24 cellular contexts compared by ENCODE assay signal in the genomic region with DNA sequence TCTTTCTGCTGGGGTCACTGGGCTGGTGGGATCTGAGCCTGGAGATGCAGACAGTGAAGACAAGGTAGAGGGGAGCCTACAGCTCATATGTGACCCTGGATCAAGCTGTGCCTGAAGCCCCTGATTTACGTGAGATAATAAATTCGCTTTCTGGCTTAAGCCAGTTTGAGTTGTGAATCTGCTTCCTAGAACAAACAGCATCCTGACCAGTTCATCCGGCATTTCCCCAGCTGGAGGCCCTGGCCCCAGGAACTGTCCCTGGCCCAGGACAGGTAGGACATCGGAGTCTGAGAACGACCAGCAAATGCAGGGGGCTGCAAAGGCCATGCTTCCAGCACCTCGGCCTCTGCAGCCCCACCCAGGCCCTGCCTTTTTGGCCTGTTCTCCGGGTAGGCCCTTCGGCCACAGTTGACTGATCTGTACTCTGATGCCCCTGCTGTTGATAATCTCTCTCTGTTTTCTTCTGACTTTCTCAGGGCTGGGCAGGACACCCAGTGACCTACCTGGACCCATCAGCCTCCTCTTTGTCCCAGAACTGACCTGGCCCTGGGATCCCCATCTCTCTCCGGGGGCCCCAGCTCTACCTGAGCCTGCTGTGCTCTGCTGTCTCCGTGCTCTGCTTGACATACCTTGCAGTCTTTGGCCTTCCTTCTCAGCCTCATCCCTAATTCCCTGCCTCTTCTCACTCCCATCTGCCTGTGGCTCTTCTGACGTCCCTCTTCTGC. TPM values are rescaled to one million over a fixed set of nuclear protein-coding genes. Genes with fewer than 3 reads are reported as not detected.
DNase-seq lines count a peak whose midpoint lies in the region; ATAC-seq and TF ChIP-seq lines count a peak whose summit lies in the region.
"Had no signal": no experiment of that assay in that cellular context is flagged by ENCODE, and none has a peak within 500 bp of the region (broad histone marks: within the 10 kb centered on the region; RNA-seq: fewer than 3 reads in every experiment).

No MANE protein-coding gene starts in this region.

- H3K27me3 Mint-ChIP-seq in activated T-cell treated with anti-CD3 and anti-CD28 coated beads, Interleukin-2, amount 50 U/mL, for 24 hours = no peaks in the 10 kb centered on the region
- H3K27me3 Mint-ChIP-seq in activated T-helper 17 cell treated with anti-CD3 and anti-CD28 coated beads, Interleukin-2, amount 50 U/mL, for 72 hours = no peaks in the 10 kb centered on the region
- H3K27me3 Mint-ChIP-seq: activated CD4-positive, alpha-beta T cell treated with anti-CD3 and anti-CD28 coated beads for 36 hours; memory B cell; natural killer cell treated with Interleukin-12 subunit alpha and Interleukin-12 subunit beta and Interleukin-15 and Interleukin-18, amount 100 ng/mL, for 72 hours; progenitor cell of endocrine pancreas had no signal

- DNase-seq in activated T-cell treated with anti-CD3 and anti-CD28 coated beads, Interleukin-2, amount 50 U/mL, for 24 hours = no peak
- no peak for DNase-seq in activated T-cell treated with anti-CD3 and anti-CD28 coated beads, Interleukin-2, amount 50 U/mL, for 1 hour
- DNase-seq in foreskin keratinocyte = no peak
- DNase-seq in stimulated activated effector memory CD8-positive, alpha-beta T cell treated with anti-CD3 and anti-CD28 coated beads, Interleukin-12 subunit alpha, Interleukin-12 subunit beta, amount 100 ng/mL, for 72 hours (ENCODE audit: low spot score in 2 of 2) = no peak
- DNase-seq in NCI-H2081 treated with DMSO at 0.1 percent for 48 hours (lab: John Stamatoyannopoulos, UW) = no peak
- no peak for DNase-seq in DMS79 (lab: John Stamatoyannopoulos, UW)
- DNase-seq: activated CD4-positive, alpha-beta T cell treated with anti-CD3 and anti-CD28 coated beads for 36 hours; activated naive CD4-positive, alpha-beta T cell; DMS53; Kasumi-1; kidney; NCI-H1092; NCI-H510A treated with DMSO at 0.1 percent for 48 hours; RPMI8226; stimulated activated CD4-positive, alpha-beta T cell treated with anti-CD3 and anti-CD28 coated beads, Interleukin-4, amount 100 ng/mL, for 24 hours had no signal

- no peak overlapping the region for H3K4me3 Mint-ChIP-seq in activated T-cell treated with anti-CD3 and anti-CD28 coated beads, Interleukin-2, amount 50 U/mL, for 24 hours
- H3K4me3 Mint-ChIP-seq in activated T-helper 17 cell treated with anti-CD3 and anti-CD28 coated beads, Interleukin-2, amount 50 U/mL, for 72 hours = no peak overlapping the region
- no peak overlapping the region for H3K4me3 Mint-ChIP-seq in stimulated activated effector memory CD8-positive, alpha-beta T cell treated with anti-CD3 and anti-CD28 coated beads, Interleukin-12 subunit alpha, Interleukin-12 subunit beta, amount 100 ng/mL, for 72 hours
- H3K4me3 Mint-ChIP-seq: activated CD4-positive, alpha-beta T cell treated with anti-CD3 and anti-CD28 coated beads for 36 hours; CD14-positive monocyte; memory B cell; natural killer cell treated with Interleukin-12 subunit alpha and Interleukin-12 subunit beta and Interleukin-15 and Interleukin-18, amount 100 ng/mL, for 72 hours had no signal

- no peaks in the 10 kb centered on the region for H3K27me3 ChIP-seq in foreskin keratinocyte

- H3K4me1 ChIP-seq in foreskin keratinocyte = peaks cover 4% of the 10 kb centered on the region

- peak overlapping the region; percentile 41 for H3K27ac ChIP-seq in foreskin keratinocyte

- H3K4me1 Mint-ChIP-seq in activated T-cell treated with anti-CD3 and anti-CD28 coated beads, Interleukin-2, amount 50 U/mL, for 24 hours (ENCODE audit: low read depth) = peaks cover 18% of the 10 kb centered on the region
- peaks cover 20% of the 10 kb centered on the region for H3K4me1 Mint-ChIP-seq in activated T-helper 17 cell treated with anti-CD3 and anti-CD28 coated beads, Interleukin-2, amount 50 U/mL, for 72 hours
- H3K4me1 Mint-ChIP-seq in stimulated activated effector memory CD8-positive, alpha-beta T cell treated with anti-CD3 and anti-CD28 coated beads, Interleukin-12 subunit alpha, Interleukin-12 subunit beta, amount 100 ng/mL, for 72 hours = peaks cover 24% of the 10 kb centered on the region

- no peak for ATAC-seq in activated T-helper 17 cell treated with anti-CD3 and anti-CD28 coated beads, Interleukin-2, amount 50 U/mL, for 72 hours (replicated peaks)
- ATAC-seq in foreskin keratinocyte (no peak), GM18868 (IDR thresholded peaks at IDR 0.05; ENCODE audit: unreplicated experiment) (no peak)
- ATAC-seq in stimulated activated effector memory CD8-positive, alpha-beta T cell treated with anti-CD3 and anti-CD28 coated beads, Interleukin-12 subunit alpha, Interleukin-12 subunit beta, amount 100 ng/mL, for 72 hours = no peak
- ATAC-seq: activated CD4-positive, alpha-beta T cell treated with anti-CD3 and anti-CD28 coated beads for 36 hours had no signal

- peaks cover 69% of the 10 kb centered on the region for H3K36me3 Mint-ChIP-seq in activated T-cell treated with anti-CD3 and anti-CD28 coated beads, Interleukin-2, amount 50 U/mL, for 24 hours (ENCODE audit: low read depth)
- H3K36me3 Mint-ChIP-seq in activated T-helper 17 cell treated with anti-CD3 and anti-CD28 coated beads, Interleukin-2, amount 50 U/mL, for 72 hours (ENCODE audit: low read depth) = peaks cover 45% of the 10 kb centered on the region
- peaks cover 56% of the 10 kb centered on the region for H3K36me3 Mint-ChIP-seq in stimulated activated effector memory CD8-positive, alpha-beta T cell treated with anti-CD3 and anti-CD28 coated beads, Interleukin-12 subunit alpha, Interleukin-12 subunit beta, amount 100 ng/mL, for 72 hours

- no peak for TF ChIP-seq CTCF in foreskin keratinocyte (conservative IDR thresholded peaks at IDR 0.05)

- no peaks in the 10 kb centered on the region for H3K9me3 Mint-ChIP-seq in activated T-cell treated with anti-CD3 and anti-CD28 coated beads, Interleukin-2, amount 50 U/mL, for 24 hours
- H3K9me3 Mint-ChIP-seq in activated T-helper 17 cell treated with anti-CD3 and anti-CD28 coated beads, Interleukin-2, amount 50 U/mL, for 72 hours = no peaks in the 10 kb centered on the region
- H3K9me3 Mint-ChIP-seq in stimulated activated effector memory CD8-positive, alpha-beta T cell treated with anti-CD3 and anti-CD28 coated beads, Interleukin-12 subunit alpha, Interleukin-12 subunit beta, amount 100 ng/mL, for 72 hours = no peaks in the 10 kb centered on the region
- H3K9me3 Mint-ChIP-seq: CD14-positive monocyte; memory B cell; natural killer cell treated with Interleukin-12 subunit alpha and Interleukin-12 subunit beta and Interleukin-15 and Interleukin-18, amount 100 ng/mL, for 72 hours had no signal

- peak overlapping the region; percentile 53 for H3K27ac Mint-ChIP-seq in activated T-cell treated with anti-CD3 and anti-CD28 coated beads, Interleukin-2, amount 50 U/mL, for 24 hours
- H3K27ac Mint-ChIP-seq in activated T-helper 17 cell treated with anti-CD3 and anti-CD28 coated beads, Interleukin-2, amount 50 U/mL, for 72 hours = peak overlapping the region; percentile 54
- peak overlapping the region; percentile 71 for H3K27ac Mint-ChIP-seq in stimulated activated effector memory CD8-positive, alpha-beta T cell treated with anti-CD3 and anti-CD28 coated beads, Interleukin-12 subunit alpha, Interleukin-12 subunit beta, amount 100 ng/mL, for 72 hours
- H3K27ac Mint-ChIP-seq: activated CD4-positive, alpha-beta T cell treated with anti-CD3 and anti-CD28 coated beads for 36 hours; memory B cell; natural killer cell treated with Interleukin-12 subunit alpha and Interleukin-12 subunit beta and Interleukin-15 and Interleukin-18, amount 100 ng/mL, for 72 hours had no signal

RNA-seq across cellular contexts. Expression of a gene that starts 9.5 kb away (rescaled TPM):
- total RNA-seq in activated T-helper 17 cell treated with anti-CD3 and anti-CD28 coated beads, Interleukin-2, amount 50 U/mL, for 72 hours = 1 to 10 TPM; 1.2 to 5.2 TPM
- 0.82 and 0.99 TPM in 2 replicates for total RNA-seq in foreskin keratinocyte
- polyA plus RNA-seq in foreskin keratinocyte = 1.2 TPM in 2 replicates

RNA-seq across cellular contexts. Expression of a gene that starts 14.8 kb away (rescaled TPM):
- total RNA-seq in activated T-helper 17 cell treated with anti-CD3 and anti-CD28 coated beads, Interleukin-2, amount 50 U/mL, for 72 hours = 100 to 1,000 TPM in 1 of 2 donors, 10 to 100 TPM in 1; 67.0 to 101 TPM
- total RNA-seq in foreskin keratinocyte = 74.1 and 82.2 TPM in 2 replicates
- 119 and 120 TPM in 2 replicates for polyA plus RNA-seq in foreskin keratinocyte

RNA-seq across cellular contexts. Expression of a gene that starts 17.4 kb away (rescaled TPM):
- total RNA-seq in activated T-helper 17 cell treated with anti-CD3 and anti-CD28 coated beads, Interleukin-2, amount 50 U/mL, for 72 hours = 1 to 10 TPM in 1 of 2 donors, under 1 TPM in 1; 0.37 to 1.5 TPM
- 0.42 TPM in 1 of 2 replicates, not detected in the other for total RNA-seq in foreskin keratinocyte
- polyA plus RNA-seq in foreskin keratinocyte = 0.58 and 0.97 TPM in 2 replicates
- total RNA-seq: A673 had no signal
- polyA plus RNA-seq: CD14-positive monocyte had no signal

RNA-seq across cellular contexts. Expression of a gene that starts 21.0 kb away (rescaled TPM):
- total RNA-seq in activated T-helper 17 cell treated with anti-CD3 and anti-CD28 coated beads, Interleukin-2, amount 50 U/mL, for 72 hours = 10 to 100 TPM; 15.2 to 19.8 TPM
- not detected in 2 replicates for total RNA-seq in foreskin keratinocyte
- not detected in 2 replicates for polyA plus RNA-seq in foreskin keratinocyte
- total RNA-seq: A673, HT-29, progenitor cell of endocrine pancreas had no signal

RNA-seq across cellular contexts. Expression of a gene that starts 36.3 kb away (rescaled TPM):
- total RNA-seq in activated T-helper 17 cell treated with anti-CD3 and anti-CD28 coated beads, Interleukin-2, amount 50 U/mL, for 72 hours = under 1 TPM in 1 of 2 donors, not detected in 1; 0.40 TPM
- not detected in 2 replicates for total RNA-seq in foreskin keratinocyte
- polyA plus RNA-seq in foreskin keratinocyte = not detected in 2 replicates
- total RNA-seq: A673, HT-29, kidney, progenitor cell of endocrine pancreas, ureter had no signal
- polyA plus RNA-seq: CD14-positive monocyte had no signal
